ENCODE assay signal across 1 cellular context in the genomic region with DNA sequence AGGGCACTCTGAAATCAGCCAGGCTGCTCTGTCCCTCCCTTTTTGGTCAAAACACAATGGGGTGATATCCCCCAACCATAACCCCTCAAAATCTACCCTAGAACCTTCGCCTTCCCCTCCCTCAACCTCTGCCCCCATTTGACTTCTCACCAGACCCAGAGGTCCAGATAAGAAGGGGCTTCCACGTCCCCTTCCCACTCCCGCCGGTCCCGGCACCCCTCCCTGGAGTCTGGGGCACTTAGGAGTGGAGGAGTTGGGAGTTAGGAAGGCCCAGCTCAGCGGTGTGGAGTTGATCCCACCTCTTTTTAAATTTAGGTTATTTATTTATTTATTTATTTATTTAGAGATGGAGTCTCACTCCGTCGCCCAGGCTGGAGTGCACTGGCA.
TF ChIP-seq lines count a peak whose summit lies in the region.

No MANE protein-coding gene starts in this region.

TF ChIP-seq in GM12878, 131 proteins besides CTCF, POLR2A, EP300 and RAD21 (continued from another document):
- TF ChIP-seq SP1 (IDR thresholded peaks at IDR 0.05; ENCODE audit: low read depth, low read length) (no peak), YY1 (IDR thresholded peaks at IDR 0.05; ENCODE audit: low read depth, low read length) (no peak), BACH1 (IDR thresholded peaks at IDR 0.05; ENCODE audit: borderline replicate concordance) (no peak), SREBF1 (IDR thresholded peaks at IDR 0.05; ENCODE audit: low read length) (no peak), POLR2AphosphoS5 (IDR thresholded peaks at IDR 0.05; ENCODE audit: low read length) (no peak), MXI1 (IDR thresholded peaks at IDR 0.05; ENCODE audit: low read depth, low read length) (no peak), TCF7 (IDR thresholded peaks at IDR 0.05; ENCODE audit: borderline replicate concordance) (no peak), BHLHE40 (IDR thresholded peaks at IDR 0.05; ENCODE audit: borderline replicate concordance in 1 of 2, low read depth in 2 of 2, low read length in 1 of 2) (no peak), ATF2 (IDR thresholded peaks at IDR 0.05; ENCODE audit: low read length) (no peak), SUZ12 (IDR thresholded peaks at IDR 0.05; ENCODE audit: unreplicated experiment) (no peak), MYB (IDR thresholded peaks at IDR 0.05; ENCODE audit: borderline replicate concordance, low read depth, low read length) (no peak), GABPA (IDR thresholded peaks at IDR 0.05; ENCODE audit: low read depth) (no peak), FOXK2 (IDR thresholded peaks at IDR 0.05) (no peak), ZBTB11 (CRISPR knock-in tag; IDR thresholded peaks at IDR 0.05) (no peak), PKNOX1 (IDR thresholded peaks at IDR 0.05) (no peak), SUPT20H (IDR thresholded peaks at IDR 0.05; ENCODE audit: borderline replicate concordance, control insufficient read depth, low read depth, low read length) (no peak)
TF ChIP-seq in GM12878: peak in this region for 0.
